Comparison of ENCODE assay signal across 2 cellular contexts in the genomic region with DNA sequence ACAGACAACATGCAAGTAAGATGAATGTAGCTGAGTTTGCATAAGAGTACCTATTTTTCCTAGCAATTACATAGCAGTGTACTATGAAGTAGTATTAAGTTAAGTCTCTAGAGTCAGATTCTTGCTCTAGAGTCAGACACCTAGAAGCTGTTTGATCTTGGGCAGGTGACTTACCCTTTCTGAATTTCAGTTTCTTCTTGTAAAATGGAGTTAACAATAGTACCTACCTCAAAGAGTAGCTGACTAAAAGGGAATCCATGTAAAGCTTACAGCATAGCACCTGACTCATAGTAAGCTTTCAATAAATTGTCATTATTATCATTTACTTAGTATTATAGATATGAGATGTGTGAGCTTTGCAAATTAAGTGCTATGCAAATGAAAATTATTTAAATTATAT.
A peak's percentile ranks its signal among the peaks of the same experiment; 100 is the strongest.
TF ChIP-seq lines count a peak whose summit lies in the region.

No MANE protein-coding gene starts in this region.

TF ChIP-seq in A549, 52 proteins besides CTCF, POLR2A, EP300 and RAD21:
- TF ChIP-seq TP53 (CRISPR knock-in tag; IDR thresholded peaks at IDR 0.05) (no peak), CHD4 (IDR thresholded peaks at IDR 0.05; ENCODE audit: borderline replicate concordance) (no peak), JUNB (IDR thresholded peaks at IDR 0.05) (no peak), ZSCAN20 (CRISPR knock-in tag; IDR thresholded peaks at IDR 0.05) (no peak), ZNF302 (CRISPR knock-in tag; IDR thresholded peaks at IDR 0.05) (no peak), CBX8 (IDR thresholded peaks at IDR 0.05) (no peak), RARB (CRISPR knock-in tag; IDR thresholded peaks at IDR 0.05) (no peak), NR3C1 (IDR thresholded peaks at IDR 0.05) (no peak), HDAC2 (IDR thresholded peaks at IDR 0.05) (no peak), SMC3 (IDR thresholded peaks at IDR 0.05) (no peak), EHMT2 (IDR thresholded peaks at IDR 0.05; ENCODE audit: low read depth) (no peak), FOSB (CRISPR knock-in tag; IDR thresholded peaks at IDR 0.05) (no peak), CHD2 (IDR thresholded peaks at IDR 0.05; ENCODE audit: low read length, partially characterized antibody) (no peak), HOXA7 (CRISPR knock-in tag; IDR thresholded peaks at IDR 0.05) (no peak), TFCP2L1 (CRISPR knock-in tag; IDR thresholded peaks at IDR 0.05) (no peak), CEBPB (IDR thresholded peaks at IDR 0.05) (no peak)
- TF ChIP-seq, protein P1, sequence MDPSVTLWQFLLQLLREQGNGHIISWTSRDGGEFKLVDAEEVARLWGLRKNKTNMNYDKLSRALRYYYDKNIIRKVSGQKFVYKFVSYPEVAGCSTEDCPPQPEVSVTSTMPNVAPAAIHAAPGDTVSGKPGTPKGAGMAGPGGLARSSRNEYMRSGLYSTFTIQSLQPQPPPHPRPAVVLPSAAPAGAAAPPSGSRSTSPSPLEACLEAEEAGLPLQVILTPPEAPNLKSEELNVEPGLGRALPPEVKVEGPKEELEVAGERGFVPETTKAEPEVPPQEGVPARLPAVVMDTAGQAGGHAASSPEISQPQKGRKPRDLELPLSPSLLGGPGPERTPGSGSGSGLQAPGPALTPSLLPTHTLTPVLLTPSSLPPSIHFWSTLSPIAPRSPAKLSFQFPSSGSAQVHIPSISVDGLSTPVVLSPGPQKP (IDR thresholded peaks at IDR 0.05; ENCODE audit: low read depth, low read length), result no peak

TF ChIP-seq in K562, 482 proteins besides CTCF, POLR2A, EP300 and RAD21:
- TF ChIP-seq RBM25 (IDR thresholded peaks at IDR 0.05; ENCODE audit: low read depth, low read length, severe bottlenecking) (peak; percentile 14), C11orf30 (IDR thresholded peaks at IDR 0.05; ENCODE audit: low read depth) (peak; percentile 14; the same call in 1 of the 2 replicates)
- TF ChIP-seq, protein P2, sequence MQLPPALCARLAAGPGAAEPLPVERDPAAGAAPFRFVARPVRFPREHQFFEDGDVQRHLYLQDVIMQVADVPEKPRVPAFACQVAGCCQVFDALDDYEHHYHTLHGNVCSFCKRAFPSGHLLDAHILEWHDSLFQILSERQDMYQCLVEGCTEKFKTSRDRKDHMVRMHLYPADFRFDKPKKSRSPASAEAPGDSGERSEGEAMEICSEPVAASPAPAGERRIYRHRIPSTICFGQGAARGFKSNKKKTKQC (CRISPR knock-in tag; IDR thresholded peaks at IDR 0.05), result no peak
